19 cellular contexts compared by ENCODE assay signal in the genomic region with DNA sequence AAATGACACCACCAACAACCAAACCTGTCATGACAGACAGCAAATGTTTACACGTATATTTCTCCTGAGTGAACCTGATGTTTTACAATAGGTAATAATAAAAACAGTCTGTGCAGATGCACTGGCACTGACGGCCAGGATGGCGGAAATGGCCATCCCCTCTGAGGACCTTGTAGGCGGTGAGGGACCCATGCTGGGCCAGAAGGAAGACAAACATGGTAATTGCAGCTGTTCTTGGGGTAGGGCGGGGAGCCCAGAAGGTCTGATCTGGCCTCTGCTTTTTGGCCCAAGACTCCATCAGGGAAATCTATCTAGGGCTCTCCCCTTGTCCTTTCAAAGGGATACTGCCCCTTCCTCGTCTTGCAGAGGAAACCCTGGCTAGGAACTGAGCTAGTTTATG.
"Had no signal": no experiment of that assay in that cellular context is flagged by ENCODE, and none has a peak within 500 bp of the region (broad histone marks: within the 10 kb centered on the region; RNA-seq: fewer than 3 reads in every experiment).

No MANE protein-coding gene starts in this region.

- FAIRE-seq: colon had no signal

- H3K27me3 Mint-ChIP-seq: naive B cell had no signal

- H3K27ac Mint-ChIP-seq: activated T-helper 1 cell treated with anti-CD3 and anti-CD28 coated beads, Interleukin-12 subunit alpha, Interleukin-12 subunit beta, Interleukin-2, Interleukin-4 antibody, amounts not matched to agents 30 ng/mL and 10 ng/mL and 1 ng/mL, durations not matched to agents 14 hours and 24 hours and 36 hours; T-helper 1 cell treated with Interleukin-12 subunit alpha and Interleukin-12 subunit beta and Interleukin-4 antibody, amounts not matched to agents 30 μg/mL and 1 μg/mL, for 36 hours had no signal

- DNase-seq: activated CD4-positive, alpha-beta T cell treated with anti-CD3 and anti-CD28 coated beads, Interleukin-2, amount 50 U/mL, for 4 hours; activated CD4-positive, CD25-positive, alpha-beta regulatory T cell treated with anti-CD3 and anti-CD28 coated beads, Interleukin-2, amount 50 U/mL, for 72 hours; activated T-cell treated with anti-CD3 and anti-CD28 coated beads for 4 hours; central memory CD4-positive, alpha-beta T cell; dorsolateral prefrontal cortex; foreskin fibroblast; islet precursor cell; left lung; naive B cell; stimulated activated CD4-positive, alpha-beta T cell treated with anti-CD3 and anti-CD28 coated beads, Interleukin-12 subunit alpha, Interleukin-12 subunit beta, amount 100 ng/mL, for 4 hours; stimulated activated CD4-positive, alpha-beta T cell treated with anti-CD3 and anti-CD28 coated beads, Interleukin-2, amount 100 ng/mL, for 24 hours; stimulated activated naive CD4-positive, alpha-beta T cell treated with Interleukin-2 at 50 U/mL for 16 hours; tibial artery had no signal

- H3K4me3 Mint-ChIP-seq: activated T-helper 1 cell treated with anti-CD3 and anti-CD28 coated beads, Interleukin-12 subunit alpha, Interleukin-12 subunit beta, Interleukin-2, Interleukin-4 antibody, amounts not matched to agents 30 ng/mL and 10 ng/mL and 1 ng/mL, durations not matched to agents 14 hours and 24 hours and 36 hours; brain; T-helper 1 cell treated with Interleukin-12 subunit alpha and Interleukin-12 subunit beta and Interleukin-4 antibody, amounts not matched to agents 30 μg/mL and 1 μg/mL, for 36 hours had no signal

- H3K9me3 ChIP-seq: left lung, tibial artery, vagina had no signal

- H3K36me3 Mint-ChIP-seq: naive B cell had no signal

- H3K4me1 ChIP-seq: left lung, tibial artery, vagina had no signal

- H3K9me3 Mint-ChIP-seq: activated T-helper 1 cell treated with anti-CD3 and anti-CD28 coated beads, Interleukin-12 subunit alpha, Interleukin-12 subunit beta, Interleukin-2, Interleukin-4 antibody, amounts not matched to agents 30 ng/mL and 10 ng/mL and 1 ng/mL, durations not matched to agents 14 hours and 24 hours and 36 hours; brain; T-helper 1 cell treated with Interleukin-12 subunit alpha and Interleukin-12 subunit beta and Interleukin-4 antibody, amounts not matched to agents 30 μg/mL and 1 μg/mL, for 36 hours had no signal

- H3K27me3 ChIP-seq: dorsolateral prefrontal cortex, left lung, tibial artery, vagina had no signal

- ATAC-seq: left lung had no signal

- H3K4me3 ChIP-seq: dorsolateral prefrontal cortex, left lung, tibial artery, vagina had no signal

- H3K27ac ChIP-seq: epithelial cell of prostate, left lung, tibial artery, vagina had no signal
